Comparison of ENCODE assay signal across 1 cellular context in the genomic region with DNA sequence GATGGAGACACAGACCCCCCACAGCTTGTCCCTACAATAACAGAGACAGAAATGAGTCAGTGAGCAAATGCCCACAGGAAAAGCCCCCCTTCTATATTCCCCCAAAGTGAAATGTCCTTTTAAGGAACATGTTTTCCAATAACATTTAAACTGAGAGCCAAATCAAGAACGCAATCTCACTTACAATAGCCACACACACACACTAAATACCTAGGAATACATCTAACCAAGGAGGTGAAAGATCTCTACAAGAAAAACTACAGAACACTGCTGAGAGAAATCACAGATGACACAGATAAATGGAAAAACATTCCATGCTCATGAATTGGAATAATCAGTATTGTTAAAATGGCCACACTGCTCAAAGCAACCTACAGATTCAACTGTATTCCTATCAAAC.
TF ChIP-seq lines count a peak whose summit lies in the region.

No MANE protein-coding gene starts in this region.

TF ChIP-seq in endothelial cell of umbilical vein, 7 proteins besides CTCF, POLR2A, EP300 and RAD21:
- no peak for TF ChIP-seq POLR2AphosphoS5 (IDR thresholded peaks at IDR 0.05; ENCODE audit: insufficient read depth, low read depth, low read length)
- no peak for TF ChIP-seq JUN (IDR thresholded peaks at IDR 0.05; ENCODE audit: borderline replicate concordance, insufficient read depth, insufficient read length, low read depth)
- no peak for TF ChIP-seq GATA2 (IDR thresholded peaks at IDR 0.05; ENCODE audit: insufficient read depth, insufficient read length, low read depth, low read length)
- TF ChIP-seq EZH2 (IDR thresholded peaks at IDR 0.05; ENCODE audit: borderline replicate concordance, low read depth, low read length, severe bottlenecking), result no peak
- TF ChIP-seq, protein P1, sequence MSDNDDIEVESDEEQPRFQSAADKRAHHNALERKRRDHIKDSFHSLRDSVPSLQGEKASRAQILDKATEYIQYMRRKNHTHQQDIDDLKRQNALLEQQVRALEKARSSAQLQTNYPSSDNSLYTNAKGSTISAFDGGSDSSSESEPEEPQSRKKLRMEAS (IDR thresholded peaks at IDR 0.05; ENCODE audit: insufficient read depth, insufficient read length), result no peak
- TF ChIP-seq FOS (IDR thresholded peaks at IDR 0.05; ENCODE audit: borderline replicate concordance, insufficient read depth, low read length), result no peak
- no peak for TF ChIP-seq MYC (IDR thresholded peaks at IDR 0.05; ENCODE audit: low read depth, low read length)
